10 cellular contexts compared by ENCODE assay signal in the genomic region with DNA sequence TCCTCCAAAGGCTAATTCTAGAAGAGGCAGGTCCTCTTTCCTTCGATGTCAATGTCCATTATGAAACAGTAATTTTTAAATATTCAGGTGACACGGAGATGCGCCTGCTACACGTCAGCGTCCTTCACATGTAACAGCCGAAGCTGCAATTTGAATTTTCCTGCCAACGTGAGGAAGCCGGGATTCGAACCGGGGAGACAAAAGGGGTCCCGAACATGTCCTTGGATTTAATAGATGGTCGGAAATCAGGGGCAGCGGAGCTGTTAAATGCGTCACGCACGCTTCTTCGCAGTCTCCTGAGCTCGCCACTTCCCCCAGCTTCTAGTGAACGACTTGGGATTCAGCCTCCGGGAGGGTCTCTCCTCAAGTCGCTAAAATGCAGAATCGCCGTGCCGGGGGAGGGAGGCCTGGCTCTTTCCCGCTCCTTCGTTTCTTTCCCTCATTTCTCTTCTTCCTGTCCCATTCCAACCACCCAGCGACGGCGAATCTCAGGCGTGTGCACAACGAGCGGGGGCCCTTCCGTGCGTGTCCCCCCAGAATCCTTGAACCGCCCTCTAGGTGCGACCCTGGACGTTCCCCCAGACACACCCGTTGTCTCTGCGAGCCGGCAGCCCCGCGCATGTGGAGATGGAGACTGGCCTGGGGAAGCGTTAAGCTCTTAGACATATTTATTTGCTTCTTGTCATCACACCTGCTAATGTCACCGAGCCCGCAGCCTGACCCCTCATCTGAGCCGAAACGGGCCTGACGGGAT. TPM values are rescaled to one million over a fixed set of nuclear protein-coding genes. Genes with fewer than 3 reads are reported as not detected.
A peak's percentile ranks its signal among the peaks of the same experiment; 100 is the strongest.
DNase-seq lines count a peak whose midpoint lies in the region; ATAC-seq and TF ChIP-seq lines count a peak whose summit lies in the region.
"Had no signal": no experiment of that assay in that cellular context is flagged by ENCODE, and none has a peak within 500 bp of the region (broad histone marks: within the 10 kb centered on the region; RNA-seq: fewer than 3 reads in every experiment).

No MANE protein-coding gene starts in this region.

- ATAC-seq in GM21723 (IDR thresholded peaks at IDR 0.05; ENCODE audit: unreplicated experiment) (no peak), HG03025 (IDR thresholded peaks at IDR 0.05; ENCODE audit: low FRiP score, unreplicated experiment) (no peak), GM19455 (IDR thresholded peaks at IDR 0.05; ENCODE audit: unreplicated experiment) (no peak)

- peak overlapping the region; percentile 58 for H3K4me3 Mint-ChIP-seq in activated naive CD4-positive, alpha-beta T cell treated with anti-CD3 and anti-CD28 coated beads, Interleukin-2, amount 50 U/mL, for 24 hours
- H3K4me3 Mint-ChIP-seq in activated CD4-positive, alpha-beta memory T cell treated with anti-CD3 and anti-CD28 coated beads for 36 hours: peak overlapping the region; percentile 42
- peak overlapping the region; percentile 88 for H3K4me3 Mint-ChIP-seq in type B pancreatic cell

- DNase-seq in activated naive CD4-positive, alpha-beta T cell treated with Interleukin-2 at 50 U/mL for 16 hours: no peak
- DNase-seq in activated CD4-positive, alpha-beta memory T cell treated with anti-CD3 and anti-CD28 coated beads for 36 hours: no peak
- DNase-seq in islet precursor cell (peak; percentile 57), type B pancreatic cell (ENCODE audit: extremely low spot score, unreplicated experiment) (peak; percentile 62)
- DNase-seq: activated CD4-positive, alpha-beta T cell treated with anti-CD3 and anti-CD28 coated beads, Interleukin-2, amount 50 U/mL, for 1 hour; upper lobe of right lung had no signal

- intact Hi-C loops in activated CD4-positive, alpha-beta memory T cell treated with anti-CD3 and anti-CD28 coated beads for 36 hours (cut with micrococcal nuclease): loop anchor here (5.0 to 10.0 kb wide), 4 partner anchors 84 to 579 kb away; partner anchors contain the start of genes FOXF2 and FOXQ1

- H3K27me3 Mint-ChIP-seq in activated naive CD4-positive, alpha-beta T cell treated with anti-CD3 and anti-CD28 coated beads, Interleukin-2, amount 50 U/mL, for 24 hours: peaks cover 48% of the 10 kb centered on the region
- H3K27me3 Mint-ChIP-seq in activated CD4-positive, alpha-beta memory T cell treated with anti-CD3 and anti-CD28 coated beads for 36 hours: peaks cover 62% of the 10 kb centered on the region
- peaks cover 63% of the 10 kb centered on the region for H3K27me3 Mint-ChIP-seq in type B pancreatic cell

- peaks cover 52% of the 10 kb centered on the region for H3K4me1 Mint-ChIP-seq in activated naive CD4-positive, alpha-beta T cell treated with anti-CD3 and anti-CD28 coated beads, Interleukin-2, amount 50 U/mL, for 24 hours
- H3K4me1 Mint-ChIP-seq in activated CD4-positive, alpha-beta memory T cell treated with anti-CD3 and anti-CD28 coated beads for 36 hours (ENCODE audit: low read depth): peaks cover 47% of the 10 kb centered on the region
- peaks cover 34% of the 10 kb centered on the region for H3K4me1 Mint-ChIP-seq in type B pancreatic cell (ENCODE audit: unreplicated experiment)

- POLR2A ChIA-PET in activated CD4-positive, alpha-beta memory T cell treated with anti-CD3 and anti-CD28 coated beads for 36 hours (lab: Charles Lee): no interaction called here

- no peaks in the 10 kb centered on the region for H3K36me3 Mint-ChIP-seq in activated naive CD4-positive, alpha-beta T cell treated with anti-CD3 and anti-CD28 coated beads, Interleukin-2, amount 50 U/mL, for 24 hours
- H3K36me3 Mint-ChIP-seq in activated CD4-positive, alpha-beta memory T cell treated with anti-CD3 and anti-CD28 coated beads for 36 hours: peaks cover 6% of the 10 kb centered on the region
- peaks cover 8% of the 10 kb centered on the region for H3K36me3 Mint-ChIP-seq in type B pancreatic cell

- peak overlapping the region; percentile 6 for H3K27ac Mint-ChIP-seq in activated naive CD4-positive, alpha-beta T cell treated with anti-CD3 and anti-CD28 coated beads, Interleukin-2, amount 50 U/mL, for 24 hours
- no peak overlapping the region for H3K27ac Mint-ChIP-seq in activated CD4-positive, alpha-beta memory T cell treated with anti-CD3 and anti-CD28 coated beads for 36 hours
- peak overlapping the region; percentile 87 for H3K27ac Mint-ChIP-seq in type B pancreatic cell

- H3K9me3 Mint-ChIP-seq in activated naive CD4-positive, alpha-beta T cell treated with anti-CD3 and anti-CD28 coated beads, Interleukin-2, amount 50 U/mL, for 24 hours: no peaks in the 10 kb centered on the region
- no peaks in the 10 kb centered on the region for H3K9me3 Mint-ChIP-seq in activated CD4-positive, alpha-beta memory T cell treated with anti-CD3 and anti-CD28 coated beads for 36 hours
- H3K9me3 Mint-ChIP-seq in type B pancreatic cell: no peaks in the 10 kb centered on the region

- TF ChIP-seq CTCF in type B pancreatic cell (conservative IDR thresholded peaks at IDR 0.05): no peak

- CTCF ChIA-PET in activated CD4-positive, alpha-beta memory T cell treated with anti-CD3 and anti-CD28 coated beads for 36 hours (lab: Charles Lee): interaction anchor here (0.9 to 3.9 kb wide), 4 partner anchors 11 to 746 kb away, joined by 4 to 28 read pairs (median 17); no protein-coding TSS in a partner anchor

RNA-seq across cellular contexts. Expression of gene FOXC1, which starts 1.3 kb away (rescaled TPM):
- total RNA-seq in activated CD4-positive, alpha-beta memory T cell treated with anti-CD3 and anti-CD28 coated beads for 36 hours: under 1 TPM; 0.05 to 0.07 TPM
- 20.8 and 53.5 TPM in 2 replicates for total RNA-seq in type B pancreatic cell (ENCODE audit: low replicate concordance)

Comparison
In these comparisons a context has a peak if more than half of its experiments do, and no peak if none do; other contexts are left out.
1. DNase-seq: peak in islet precursor cell (single experiment) and type B pancreatic cell (single experiment); none in activated naive CD4-positive, alpha-beta T cell treated with Interleukin-2 at 50 U/mL for 16 hours (single experiment) and activated CD4-positive, alpha-beta memory T cell treated with anti-CD3 and anti-CD28 coated beads for 36 hours (single experiment).
2. RNA of gene FOXC1, which starts 1.3 kb away (total RNA-seq): 20.8 to 53.5 TPM in type B pancreatic cell; 0.05 to 0.07 TPM in activated CD4-positive, alpha-beta memory T cell treated with anti-CD3 and anti-CD28 coated beads for 36 hours; every median in the first group is over 10 times any median in the second.
3. Peak in every context shown above with its lines, with median percentiles within 50 percentile points of each other: H3K4me3 Mint-ChIP-seq.